ENCODE assay signal across 8 cellular contexts in genomic region chr4:112144546-112145325, GRCh38. TPM values are rescaled to one million over a fixed set of nuclear protein-coding genes. Genes with fewer than 3 reads are reported as not detected.
A peak's percentile ranks its signal among the peaks of the same experiment; 100 is the strongest.
DNase-seq lines count a peak whose midpoint lies in the region; ATAC-seq, FAIRE-seq and TF ChIP-seq lines count a peak whose summit lies in the region.

No MANE protein-coding gene starts in this region.

- H3K36me3 ChIP-seq in CD8-positive, alpha-beta memory T cell (ENCODE audit: insufficient read depth, low read length): no peaks in the 10 kb centered on the region
- no peaks in the 10 kb centered on the region for H3K36me3 ChIP-seq in PC-9 (ENCODE audit: low read depth)
- H3K36me3 ChIP-seq in trophoblast cell (ENCODE audit: control insufficient read depth in 1 of 2, insufficient read depth in 2 of 2, low read length in 2 of 2): no peaks in the 10 kb centered on the region

- H3K79me2 ChIP-seq in PC-9 (ENCODE audit: low read depth) (peaks cover 31% of the 10 kb centered on the region), trophoblast cell (ENCODE audit: control insufficient read depth, insufficient read depth, low read length, poor library complexity) (no peaks in the 10 kb centered on the region)

- no peak overlapping the region for H2AK5ac ChIP-seq in trophoblast cell (ENCODE audit: low read length)

- BruUV-seq in PC-9 (replicated peaks; lab: Mats Ljungman, UMichigan): no TSS peak

- no peaks in the 10 kb centered on the region for H3K9me2 ChIP-seq in PC-9 (ENCODE audit: insufficient read depth)

- H3K4me2 ChIP-seq in PC-9: peak overlapping the region; percentile 88; the same call in 1 of the 2 replicates
- peak overlapping the region; percentile 44 for H3K4me2 ChIP-seq in trophoblast cell (ENCODE audit: low read length)

- H3K27ac Mint-ChIP-seq in CD8-positive, alpha-beta memory T cell: peak overlapping the region; percentile 17 to 89 (median 62)

- ATAC-seq in GM19452 (IDR thresholded peaks at IDR 0.05; ENCODE audit: unreplicated experiment) (no peak), GM21526 (IDR thresholded peaks at IDR 0.05; ENCODE audit: low FRiP score, unreplicated experiment) (no peak)

- no peak overlapping the region for H3K18ac ChIP-seq in trophoblast cell (ENCODE audit: low read length)

- H3K4ac ChIP-seq in trophoblast cell (ENCODE audit: low read depth, low read length): no peak overlapping the region

- CTCF ChIA-PET in CD8-positive, alpha-beta memory T cell (lab: Charles Lee): interaction anchor here (1.1 to 1.4 kb wide), 2 partner anchors 141 to 379 kb away, joined by 3 read pairs; partner anchors contain the start of gene TIFA
- CTCF ChIA-PET in PC-9 (lab: Charles Lee): no interaction called here

- H4K8ac ChIP-seq in trophoblast cell (ENCODE audit: low read depth, low read length): no peak overlapping the region

- no peaks in the 10 kb centered on the region for H3K9me3 Mint-ChIP-seq in CD8-positive, alpha-beta memory T cell

- intact Hi-C loops in PC-9 (cut with micrococcal nuclease; ENCODE audit: unreplicated experiment): loop anchor here (5.0 kb wide), 1 partner anchor 32 kb away; no protein-coding TSS in a partner anchor

- H2BK12ac ChIP-seq in trophoblast cell (ENCODE audit: low read length): no peak overlapping the region

- no peak overlapping the region for H2BK5ac ChIP-seq in trophoblast cell (ENCODE audit: low read depth, low read length, poor library complexity)

- no peaks in the 10 kb centered on the region for H3K79me1 ChIP-seq in trophoblast cell (ENCODE audit: low read length)

- no peak overlapping the region for H2AFZ ChIP-seq in PC-9
- no peak overlapping the region for H2AFZ ChIP-seq in trophoblast cell (ENCODE audit: insufficient read depth, low read length, poor library complexity)

- no peak overlapping the region for H4K91ac ChIP-seq in trophoblast cell (ENCODE audit: low read depth, low read length)

- DNase-seq in CD8-positive, alpha-beta memory T cell: peak in 2 of 5 donors; percentile 1 to 48
- DNase-seq in PC-9: no peak
- DNase-seq in epithelial cell of proximal tubule (ENCODE audit: low read depth): no peak
- DNase-seq in trophoblast cell: no peak
- DNase-seq in NCI-H226: no peak
- DNase-seq in H54 (ENCODE audit: insufficient read length, low spot score): no peak

- no peak overlapping the region for H2BK120ac ChIP-seq in trophoblast cell (ENCODE audit: insufficient read depth, low read length, poor library complexity)

- peaks cover 8% of the 10 kb centered on the region for H3K4me1 ChIP-seq in CD8-positive, alpha-beta memory T cell (ENCODE audit: insufficient read depth, low read length)
- H3K4me1 ChIP-seq in PC-9 (replicated peaks; ENCODE audit: insufficient read depth) (peaks cover 35% of the 10 kb centered on the region), trophoblast cell (ENCODE audit: control insufficient read depth in 1 of 2, insufficient read depth in 2 of 2, low read length in 2 of 2) (no peaks in the 10 kb centered on the region)

- no peaks in the 10 kb centered on the region for H3K9me3 ChIP-seq in CD8-positive, alpha-beta memory T cell (ENCODE audit: low read length)
- H3K9me3 ChIP-seq in PC-9 (ENCODE audit: insufficient read depth, low read depth) (no peaks in the 10 kb centered on the region), trophoblast cell (ENCODE audit: insufficient read depth, low read depth, low read length) (peaks cover 2% of the 10 kb centered on the region)

- H4K12ac ChIP-seq in trophoblast cell (ENCODE audit: low read depth, low read length): no peak overlapping the region

- no peaks in the 10 kb centered on the region for H4K20me1 ChIP-seq in PC-9 (ENCODE audit: insufficient read depth)

- peaks cover 18 to 29% (median 21%) of the 10 kb centered on the region in 3 donors for H3K4me1 Mint-ChIP-seq in CD8-positive, alpha-beta memory T cell

- H3K27me3 ChIP-seq in CD8-positive, alpha-beta memory T cell (ENCODE audit: insufficient read depth, low read length, poor library complexity, severe bottlenecking): no peaks in the 10 kb centered on the region
- H3K27me3 ChIP-seq in PC-9 (ENCODE audit: insufficient read depth, low read depth): no peaks in the 10 kb centered on the region
- H3K27me3 ChIP-seq in trophoblast cell (ENCODE audit: insufficient read depth, low read length): no peaks in the 10 kb centered on the region

- TF ChIP-seq POLR2A in H54 (IDR thresholded peaks at IDR 0.05; ENCODE audit: low read depth, low read length): no peak

- POLR2A ChIA-PET in CD8-positive, alpha-beta memory T cell (lab: Charles Lee): no interaction called here
- POLR2A ChIA-PET in PC-9 (lab: Charles Lee; ENCODE audit: unreplicated experiment): no interaction called here

- TF ChIP-seq CTCF in PC-9 (conservative IDR thresholded peaks at IDR 0.05): no peak
- no peak for TF ChIP-seq CTCF in epithelial cell of proximal tubule (conservative IDR thresholded peaks at IDR 0.05; ENCODE audit: low read depth, low read length)

- H3K36me3 Mint-ChIP-seq in CD8-positive, alpha-beta memory T cell: peaks cover 0 to 3% (median 0%) of the 10 kb centered on the region in 3 donors

- no peak overlapping the region for H3K27ac ChIP-seq in CD8-positive, alpha-beta memory T cell (ENCODE audit: low read depth, low read length)
- H3K27ac ChIP-seq in PC-9 (no peak overlapping the region), trophoblast cell (ENCODE audit: low read depth, low read length) (no peak overlapping the region)

- WGBS in trophoblast cell (ENCODE audit: extremely low coverage, insufficient coverage, insufficient read length): 100% methylated on average over 4 of the region's 20 CpGs

- H3K23ac ChIP-seq in trophoblast cell (ENCODE audit: low read length): no peak overlapping the region

- peaks cover 0 to 4% of the 10 kb centered on the region in 2 donors for H3K27me3 Mint-ChIP-seq in CD8-positive, alpha-beta memory T cell

- no peak for FAIRE-seq in H54 (lab: Jason Lieb, UNC)

- H3K14ac ChIP-seq in trophoblast cell (ENCODE audit: low read length): no peak overlapping the region

- H3K4me3 Mint-ChIP-seq in CD8-positive, alpha-beta memory T cell: peak overlapping the region; percentile 45 to 91 (median 77)

- peaks cover 4% of the 10 kb centered on the region; the same call in 1 of the 2 replicates for H3F3A ChIP-seq in PC-9 (ENCODE audit: insufficient read depth, low read depth)

- no peak overlapping the region for H3K4me3 ChIP-seq in CD8-positive, alpha-beta memory T cell (ENCODE audit: low read length)
- no peak overlapping the region; the same call in 1 of the 2 replicates for H3K4me3 ChIP-seq in PC-9
- peak overlapping the region; percentile 81 for H3K4me3 ChIP-seq in epithelial cell of proximal tubule (ENCODE audit: low read depth, low read length)
- no peak overlapping the region for H3K4me3 ChIP-seq in trophoblast cell (ENCODE audit: low read depth, low read length)

- H3K9ac ChIP-seq in trophoblast cell (ENCODE audit: low read length): no peak overlapping the region

RNA-seq across cellular contexts. Expression of gene FAM241A, which starts 0.5 kb away (rescaled TPM):
- total RNA-seq in CD8-positive, alpha-beta memory T cell: 1 to 10 TPM; 7.4 to 7.8 TPM
- polyA plus RNA-seq in CD8-positive, alpha-beta memory T cell: 1.4 TPM
- 0.78 and 1.4 TPM in 2 replicates for total RNA-seq in PC-9 (2021)
- 1.1 and 1.4 TPM in 2 replicates for total RNA-seq in epithelial cell of proximal tubule
- polyA plus RNA-seq in trophoblast cell (2013): 0.79 and 0.90 TPM in 2 replicates
